Comparison of ENCODE assay signal across 9 cellular contexts in the genomic region with DNA sequence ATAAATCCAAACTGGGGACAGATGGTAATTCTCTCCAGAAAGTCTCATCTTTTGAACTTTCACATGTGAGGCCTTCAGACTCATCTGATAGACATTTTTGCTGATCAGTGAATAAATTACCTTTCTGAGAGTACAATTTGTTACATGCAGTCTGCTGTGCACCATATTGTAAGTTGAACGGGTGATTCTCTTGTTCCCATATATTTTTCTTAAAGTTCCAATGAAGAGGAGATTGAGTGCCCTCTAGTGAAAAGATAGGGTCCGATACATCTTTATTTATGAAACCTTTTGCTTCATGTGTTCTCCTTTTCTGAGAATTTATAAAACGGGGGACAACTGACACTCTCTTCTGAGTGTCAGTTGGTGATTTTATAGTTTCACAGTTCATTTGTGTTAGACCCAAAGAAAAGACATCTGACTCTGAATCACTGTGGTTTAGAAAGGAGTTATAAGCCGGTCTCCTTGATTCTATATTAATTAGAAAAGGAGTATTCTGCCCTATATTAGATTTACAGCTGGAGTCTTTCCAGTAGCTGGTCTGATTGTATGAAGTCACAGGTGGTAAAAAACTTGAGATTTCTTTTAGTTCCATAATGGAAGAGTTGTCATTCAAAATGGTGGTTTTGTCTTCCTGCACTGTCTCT. TPM values are rescaled to one million over a fixed set of nuclear protein-coding genes. Genes with fewer than 3 reads are reported as not detected.
DNase-seq lines count a peak whose midpoint lies in the region; TF ChIP-seq lines count a peak whose summit lies in the region.
"Had no signal": no experiment of that assay in that cellular context is flagged by ENCODE, and none has a peak within 500 bp of the region (broad histone marks: within the 10 kb centered on the region; RNA-seq: fewer than 3 reads in every experiment).

No MANE protein-coding gene starts in this region.

- peak; percentile 20 for TF ChIP-seq CTCF in GM10248 (IDR thresholded peaks at IDR 0.05; ENCODE audit: control extremely low read depth, extremely low read depth, low read depth, missing control alignments)

- no peak overlapping the region for H3K23ac ChIP-seq in neuronal stem cell (ENCODE audit: low read depth, low read length, poor library complexity)

- no peak overlapping the region for H3K9ac ChIP-seq in neuronal stem cell (ENCODE audit: low read depth, low read length, poor library complexity)

- H3K4me2 ChIP-seq in neuronal stem cell (ENCODE audit: insufficient read depth, low read length, poor library complexity, severe bottlenecking): no peak overlapping the region

- no CpG with 5 or more reads among the region's 4 CpGs for WGBS in neuronal stem cell (ENCODE audit: extremely low coverage in 2 of 2, insufficient read length in 2 of 2, insufficient replicate concordance in 1 of 2), 2 donors

- CTCF ChIA-PET in GM10248 (lab: Yijun Ruan, JAX): interaction anchor here (1.2 to 2.0 kb wide), 3 partner anchors 12 to 28 kb away, joined by 3 to 6 read pairs (median 4); no protein-coding TSS in a partner anchor

- H2AFZ ChIP-seq in neuronal stem cell (ENCODE audit: low read length): peak overlapping the region; percentile 84

- peak overlapping the region in 1 of 2 donors; percentile 19 for H3K4me3 ChIP-seq in neuronal stem cell (ENCODE audit: low read length in 2 of 2)
- H3K4me3 ChIP-seq: thoracic aorta had no signal

- no peak overlapping the region for H3K14ac ChIP-seq in neuronal stem cell (ENCODE audit: low read length)

- no peak overlapping the region for H3K27ac ChIP-seq in neuronal stem cell (replicated peaks; ENCODE audit: low read length)
- H3K27ac ChIP-seq: thoracic aorta had no signal

- H4K91ac ChIP-seq in neuronal stem cell (ENCODE audit: low read depth, low read length, poor library complexity): no peak overlapping the region

- POLR2A ChIA-PET in GM10248 (lab: Yijun Ruan, JAX): no interaction called here

- no peak overlapping the region for H4K8ac ChIP-seq in neuronal stem cell (ENCODE audit: low read depth, low read length)

- no peaks in the 10 kb centered on the region for H3K9me3 ChIP-seq in neuronal stem cell (replicated peaks in 1 of 2; ENCODE audit: control insufficient read depth in 2 of 2, insufficient read depth in 1 of 2, low read depth in 1 of 2, low read length in 2 of 2)
- H3K9me3 ChIP-seq: thoracic aorta had no signal

- H3K4me1 ChIP-seq in neuronal stem cell (ENCODE audit: control insufficient read depth in 2 of 2, insufficient read depth in 1 of 2, low read depth in 1 of 2, low read length in 2 of 2): peaks cover 0 to 8% of the 10 kb centered on the region in 2 donors

- no peaks in the 10 kb centered on the region for H3K36me3 ChIP-seq in neuronal stem cell (replicated peaks in 1 of 2; ENCODE audit: control insufficient read depth in 2 of 2, insufficient read depth in 2 of 2, low read length in 2 of 2)
- H3K36me3 ChIP-seq: thoracic aorta had no signal

- no peak overlapping the region for H2BK12ac ChIP-seq in neuronal stem cell (ENCODE audit: low read length)

- DNase-seq in A172 (ENCODE audit: low spot score) (peak; percentile 32), GM10248 (ENCODE audit: extremely low spot score) (no peak), NCI-H524 treated with DMSO at 0.1 percent for 48 hours (lab: John Stamatoyannopoulos, UW) (peak; percentile 41), cerebellum (ENCODE audit: low spot score) (peak; percentile 11), neuronal stem cell (ENCODE audit: low spot score) (peak; percentile 0), 8988T (no peak), posterior vena cava (ENCODE audit: low spot score) (no peak)
- DNase-seq in activated naive CD4-positive, alpha-beta T cell treated with anti-CD3 and anti-CD28 coated beads, Interleukin-2, amount 50 U/mL, for 16 hours: no peak

- H3K4ac ChIP-seq in neuronal stem cell (ENCODE audit: low read length): no peak overlapping the region

- H3K18ac ChIP-seq in neuronal stem cell (ENCODE audit: low read length): no peak overlapping the region

- no peak overlapping the region for H2BK15ac ChIP-seq in neuronal stem cell (ENCODE audit: low read length)

- H2AK5ac ChIP-seq in neuronal stem cell (ENCODE audit: low read depth, low read length): no peak overlapping the region

- no peak overlapping the region for H2BK120ac ChIP-seq in neuronal stem cell (ENCODE audit: low read depth, low read length)

- H3K27me3 ChIP-seq in neuronal stem cell (ENCODE audit: control insufficient read depth in 3 of 3, insufficient read depth in 3 of 3, low read depth in 1 of 3, low read length in 3 of 3): no peaks in the 10 kb centered on the region

- intact Hi-C loops in posterior vena cava (cut with DNase I): no loop called here

- no peak overlapping the region for H2BK5ac ChIP-seq in neuronal stem cell (ENCODE audit: low read length)

- no peaks in the 10 kb centered on the region for H3K79me1 ChIP-seq in neuronal stem cell (ENCODE audit: low read depth, low read length)

RNA-seq across cellular contexts. Expression of gene GNG10, which starts 30.4 kb away (rescaled TPM):
- total RNA-seq in A172 (2014; rRNA removed; shearing (Covaris generic)): 114 and 140 TPM in 2 replicates
- 15.2 TPM for total RNA-seq in cerebellum
- polyA plus RNA-seq in neuronal stem cell (2013, experiment 1 of 2): 41.2 TPM
- 39.7 TPM for polyA plus RNA-seq in neuronal stem cell (2013, experiment 2 of 2)
- 10 to 100 TPM; 49.9 to 51.8 TPM for total RNA-seq in posterior vena cava

Comparison
In these comparisons a context has a peak if more than half of its experiments do, and no peak if none do; other contexts are left out.
1. DNase-seq: peak in A172 (single experiment), NCI-H524 treated with DMSO at 0.1 percent for 48 hours (single experiment), cerebellum (single experiment) and neuronal stem cell (single experiment); none in GM10248 (single experiment), activated naive CD4-positive, alpha-beta T cell treated with anti-CD3 and anti-CD28 coated beads, Interleukin-2, amount 50 U/mL, for 16 hours (single experiment), 8988T (single experiment) and posterior vena cava (single experiment).